8 cellular contexts compared by ENCODE assay signal in genomic region chr6:136609878-136610706, GRCh38. TPM values are rescaled to one million over a fixed set of nuclear protein-coding genes. Genes with fewer than 3 reads are reported as not detected.
A peak's percentile ranks its signal among the peaks of the same experiment; 100 is the strongest.
DNase-seq lines count a peak whose midpoint lies in the region; ATAC-seq and TF ChIP-seq lines count a peak whose summit lies in the region.

No MANE protein-coding gene starts in this region.

- H3K4me3 ChIP-seq in adrenal gland, result no peak overlapping the region

- peak in 1 of 2 donors; percentile 22 for TF ChIP-seq POLR2A in adrenal gland (IDR thresholded peaks at IDR 0.05)

- no peak for ATAC-seq in HG03469 (IDR thresholded peaks at IDR 0.05; ENCODE audit: unreplicated experiment)

- no peaks in the 10 kb centered on the region for H3K27me3 ChIP-seq in adrenal gland

- peak overlapping the region in 3 of 5 donors; percentile 41 to 69 (median 67) for H3K27ac ChIP-seq in adrenal gland

- intact Hi-C loops in adrenal gland (cut with DNase I), result no loop called here

- H3K4me1 ChIP-seq in adrenal gland (replicated peaks in 1 of 2), result peaks cover 35 to 66% of the 10 kb centered on the region in 2 donors

- TF ChIP-seq CTCF in adrenal gland (IDR thresholded peaks at IDR 0.05), result no peak

- DNase-seq in EL (peak; percentile 98), NCI-H1436 treated with DMSO at 0.1 percent for 48 hours (lab: John Stamatoyannopoulos, UW) (peak; percentile 32), adrenal gland (peak in 6 of 7 donors; percentile 63 to 77 (median 70)), iPS-NIHi11 (ENCODE audit: low spot score) (peak; percentile 18), stromal cell of bone marrow (ENCODE audit: low read depth) (peak; percentile 99), RPMI8226 (no peak)
- DNase-seq in stimulated activated CD4-positive, alpha-beta T cell treated with anti-CD3 and anti-CD28 coated beads, Interleukin-2, amount 100 ng/mL, for 24 hours, result no peak

- H3K9me3 ChIP-seq in adrenal gland (replicated peaks in 1 of 3), result no peaks in the 10 kb centered on the region

- WGBS in adrenal gland, 4 donors, result 23 to 26% (median 25%) methylated on average over 4 of the region's 4 CpGs

- peaks cover 0 to 37% of the 10 kb centered on the region in 2 donors for H3K36me3 ChIP-seq in adrenal gland (replicated peaks in 1 of 2)

RNA-seq across cellular contexts. Expression of gene MAP7, which starts 59.9 kb away (rescaled TPM):
- 10 to 100 TPM in 7 of 8 donors, 1 to 10 TPM in 1; 9.8 to 26.4 (median 11.9) TPM for total RNA-seq in adrenal gland
- polyA plus RNA-seq in adrenal gland, result 10 to 100 TPM in 1 of 3 donors, 1 to 10 TPM in 2; 4.7 to 31.6 (median 9.1) TPM

Comparison
In these comparisons a context has a peak if more than half of its experiments do, and no peak if none do; other contexts are left out.
1. DNase-seq: peak in EL (single experiment), NCI-H1436 treated with DMSO at 0.1 percent for 48 hours (single experiment), adrenal gland (6 of 7), iPS-NIHi11 (single experiment) and stromal cell of bone marrow (single experiment); none in stimulated activated CD4-positive, alpha-beta T cell treated with anti-CD3 and anti-CD28 coated beads, Interleukin-2, amount 100 ng/mL, for 24 hours (0 of 2) and RPMI8226 (single experiment).